9 cellular contexts compared by ENCODE assay signal in genomic region chr7:514651-515598, GRCh38. TPM values are rescaled to one million over a fixed set of nuclear protein-coding genes. Genes with fewer than 3 reads are reported as not detected.
DNase-seq lines count a peak whose midpoint lies in the region; ATAC-seq and TF ChIP-seq lines count a peak whose summit lies in the region.
"Had no signal": no experiment of that assay in that cellular context is flagged by ENCODE, and none has a peak within 500 bp of the region (broad histone marks: within the 10 kb centered on the region; RNA-seq: fewer than 3 reads in every experiment).

No MANE protein-coding gene starts in this region.

- 47 to 58% methylated on average over 10 to 25 of the region's 25 CpGs for WGBS in endodermal cell (ENCODE audit: insufficient coverage in 1 of 2, insufficient read length in 1 of 2), 2 experiments
- WGBS in neuronal stem cell (ENCODE audit: extremely low coverage in 2 of 2, insufficient read length in 2 of 2, insufficient replicate concordance in 1 of 2), 2 donors = no CpG with 5 or more reads among the region's 25 CpGs

- H2BK120ac ChIP-seq in neuronal stem cell (ENCODE audit: low read depth, low read length) = no peak overlapping the region

- peak overlapping the region; percentile 30 for H3K27ac Mint-ChIP-seq in endodermal cell
- H3K27ac Mint-ChIP-seq in naive thymus-derived CD4-positive, alpha-beta T cell = no peak overlapping the region

- no peak overlapping the region for H4K8ac ChIP-seq in neuronal stem cell (ENCODE audit: low read depth, low read length)

- peaks cover 11% of the 10 kb centered on the region for H3K4me1 Mint-ChIP-seq in endodermal cell
- H3K4me1 Mint-ChIP-seq in naive thymus-derived CD4-positive, alpha-beta T cell = peaks cover 0 to 17% (median 10%) of the 10 kb centered on the region in 7 donors

- H3K9me3 ChIP-seq in DND-41 (ENCODE audit: insufficient read depth, low read length, severe bottlenecking) (no peaks in the 10 kb centered on the region), endodermal cell (ENCODE audit: control insufficient read depth, low read length) (no peaks in the 10 kb centered on the region), neuronal stem cell (replicated peaks in 1 of 2; ENCODE audit: control insufficient read depth in 2 of 2, insufficient read depth in 1 of 2, low read depth in 1 of 2, low read length in 2 of 2) (no peaks in the 10 kb centered on the region), OCI-LY7 (ENCODE audit: low read length) (no peaks in the 10 kb centered on the region)
- no peaks in the 10 kb centered on the region for H3K9me3 ChIP-seq in naive thymus-derived CD4-positive, alpha-beta T cell (ENCODE audit: control insufficient read depth in 2 of 3, low read length in 3 of 3)

- H3K4me2 ChIP-seq in DND-41 (ENCODE audit: insufficient read depth, low read length) = peak overlapping the region; percentile 11; the same call in 1 of the 2 replicates
- H3K4me2 ChIP-seq in neuronal stem cell (ENCODE audit: insufficient read depth, low read length, poor library complexity, severe bottlenecking) = no peak overlapping the region
- no peak overlapping the region for H3K4me2 ChIP-seq in OCI-LY7 (ENCODE audit: low read length)

- TF ChIP-seq CTCF in DND-41 (IDR thresholded peaks at IDR 0.05; ENCODE audit: borderline replicate concordance, extremely low read depth, low read length, poor library complexity, severe bottlenecking) (no peak), endodermal cell (conservative IDR thresholded peaks at IDR 0.05) (no peak), GM10248 (IDR thresholded peaks at IDR 0.05; ENCODE audit: control extremely low read depth, extremely low read depth, low read depth, missing control alignments) (no peak), OCI-LY7 (conservative IDR thresholded peaks at IDR 0.05; ENCODE audit: low read length) (no peak)

- no peak for ATAC-seq in DND-41 (ENCODE audit: insufficient read depth, low read depth)
- ATAC-seq in naive thymus-derived CD4-positive, alpha-beta T cell = no peak

- no peak overlapping the region for H2BK12ac ChIP-seq in neuronal stem cell (ENCODE audit: low read length)

- no peak overlapping the region for H3K9ac ChIP-seq in DND-41 (ENCODE audit: low read depth, low read length)
- H3K9ac ChIP-seq in endodermal cell (ENCODE audit: extremely low read depth, low read length, poor library complexity, severe bottlenecking) = no peak overlapping the region
- H3K9ac ChIP-seq in neuronal stem cell (ENCODE audit: low read depth, low read length, poor library complexity) = no peak overlapping the region

- H3K27me3 ChIP-seq in DND-41 (ENCODE audit: insufficient read depth, low read length, poor library complexity) = peaks cover 3% of the 10 kb centered on the region
- peaks cover 54% of the 10 kb centered on the region for H3K27me3 ChIP-seq in endodermal cell (ENCODE audit: control insufficient read depth, insufficient read depth, low read length, poor library complexity, severe bottlenecking)
- H3K27me3 ChIP-seq in neuronal stem cell (ENCODE audit: control insufficient read depth in 3 of 3, insufficient read depth in 3 of 3, low read depth in 1 of 3, low read length in 3 of 3) = peaks cover 0 to 67% (median 28%) of the 10 kb centered on the region in 3 experiments
- H3K27me3 ChIP-seq in naive thymus-derived CD4-positive, alpha-beta T cell (ENCODE audit: control insufficient read depth in 2 of 2, insufficient read depth in 2 of 2, low read length in 2 of 2) = peaks cover 0 to 8% of the 10 kb centered on the region in 2 donors

- H2AK5ac ChIP-seq in neuronal stem cell (ENCODE audit: low read depth, low read length) = no peak overlapping the region

- H3K9me3 Mint-ChIP-seq in endodermal cell = no peaks in the 10 kb centered on the region
- H3K9me3 Mint-ChIP-seq in naive thymus-derived CD4-positive, alpha-beta T cell = no peaks in the 10 kb centered on the region

- H2BK15ac ChIP-seq in neuronal stem cell (ENCODE audit: low read length) = no peak overlapping the region

- H3K18ac ChIP-seq in neuronal stem cell (ENCODE audit: low read length) = peak overlapping the region; percentile 5

- no peak overlapping the region for H3K23ac ChIP-seq in neuronal stem cell (ENCODE audit: low read depth, low read length, poor library complexity)

- DNase-seq in DND-41 (peak; percentile 33), NCI-H69 (lab: John Stamatoyannopoulos, UW) (peak; percentile 65), endodermal cell (peak; percentile 85), neuronal stem cell (ENCODE audit: low spot score) (peak; percentile 24), NCI-H2029 (lab: John Stamatoyannopoulos, UW) (no peak), GM10248 (ENCODE audit: extremely low spot score) (no peak), OCI-LY7 (ENCODE audit: low spot score) (no peak)
- DNase-seq in naive thymus-derived CD4-positive, alpha-beta T cell = no peak
- DNase-seq: effector memory CD4-positive, alpha-beta T cell had no signal

- H3K4ac ChIP-seq in neuronal stem cell (ENCODE audit: low read length) = no peak overlapping the region

- H2AFZ ChIP-seq in DND-41 (ENCODE audit: low read depth, low read length) (no peak overlapping the region), neuronal stem cell (ENCODE audit: low read length) (no peak overlapping the region), OCI-LY7 (ENCODE audit: low read length) (no peak overlapping the region)

- intact Hi-C loops in OCI-LY7 (cut with micrococcal nuclease; ENCODE audit: unreplicated experiment) = no loop called here
- intact Hi-C loops in naive thymus-derived CD4-positive, alpha-beta T cell (cut with micrococcal nuclease) = loop anchor here (5.0 to 10.0 kb wide), 3 partner anchors 87 to 183 kb away; no protein-coding TSS in a partner anchor

- H3K4me3 ChIP-seq in DND-41 (ENCODE audit: low read depth in 1 of 2, low read length in 2 of 2) (no peak overlapping the region), endodermal cell (ENCODE audit: low read length) (no peak overlapping the region), neuronal stem cell (ENCODE audit: low read length in 2 of 2) (no peak overlapping the region), OCI-LY7 (ENCODE audit: low read depth, low read length, poor library complexity, severe bottlenecking) (no peak overlapping the region)
- H3K4me3 ChIP-seq in naive thymus-derived CD4-positive, alpha-beta T cell (ENCODE audit: low read length) = no peak overlapping the region

- no peaks in the 10 kb centered on the region for H3K9me2 ChIP-seq in OCI-LY7 (ENCODE audit: insufficient read depth, low read length)

- no peak overlapping the region for H3K27ac ChIP-seq in DND-41 (ENCODE audit: low read length)
- no peak overlapping the region for H3K27ac ChIP-seq in endodermal cell (ENCODE audit: low read depth, low read length)
- H3K27ac ChIP-seq in neuronal stem cell (replicated peaks; ENCODE audit: low read length) = no peak overlapping the region
- no peak overlapping the region for H3K27ac ChIP-seq in OCI-LY7 (ENCODE audit: low read depth, low read length, poor library complexity, severe bottlenecking)
- H3K27ac ChIP-seq in naive thymus-derived CD4-positive, alpha-beta T cell (ENCODE audit: low read depth, low read length) = no peak overlapping the region

- peaks cover 26% of the 10 kb centered on the region for H3K4me1 ChIP-seq in DND-41 (ENCODE audit: insufficient read depth, low read length)
- H3K4me1 ChIP-seq in endodermal cell (ENCODE audit: control insufficient read depth, insufficient read depth, low read length) = no peaks in the 10 kb centered on the region
- peaks cover 12 to 18% of the 10 kb centered on the region in 2 donors for H3K4me1 ChIP-seq in neuronal stem cell (ENCODE audit: control insufficient read depth in 2 of 2, insufficient read depth in 1 of 2, low read depth in 1 of 2, low read length in 2 of 2)
- no peaks in the 10 kb centered on the region for H3K4me1 ChIP-seq in OCI-LY7 (ENCODE audit: insufficient read depth, low read length, poor library complexity, severe bottlenecking)
- H3K4me1 ChIP-seq in naive thymus-derived CD4-positive, alpha-beta T cell (ENCODE audit: control insufficient read depth in 2 of 2, insufficient read depth in 2 of 2, low read length in 2 of 2) = peaks cover 0 to 12% of the 10 kb centered on the region in 2 donors

- H3K27me3 Mint-ChIP-seq in endodermal cell (ENCODE audit: insufficient read depth) = peaks cover 4% of the 10 kb centered on the region
- H3K27me3 Mint-ChIP-seq in naive thymus-derived CD4-positive, alpha-beta T cell = peaks cover 22 to 30% (median 25%) of the 10 kb centered on the region in 5 donors

- CTCF ChIA-PET in GM10248 (lab: Yijun Ruan, JAX) = interaction anchor here (0.7 to 1.0 kb wide), 2 partner anchors 63 to 182 kb away, joined by 3 read pairs; no protein-coding TSS in a partner anchor
- CTCF ChIA-PET in OCI-LY7 (lab: Charles Lee; ENCODE audit: unreplicated experiment) = no interaction called here
- CTCF ChIA-PET in naive thymus-derived CD4-positive, alpha-beta T cell (lab: Charles Lee) = no interaction called here

- POLR2A ChIA-PET in GM10248 (lab: Yijun Ruan, JAX) = no interaction called here
- POLR2A ChIA-PET in OCI-LY7 (lab: Charles Lee) = no interaction called here
- POLR2A ChIA-PET in naive thymus-derived CD4-positive, alpha-beta T cell (lab: Charles Lee) = no interaction called here

- no TSS peak for BruUV-seq in OCI-LY7 (replicated peaks; lab: Mats Ljungman, UMichigan)

- H3K36me3 ChIP-seq in DND-41 (ENCODE audit: insufficient read depth, low read length) = peaks cover 44% of the 10 kb centered on the region
- no peaks in the 10 kb centered on the region for H3K36me3 ChIP-seq in endodermal cell (ENCODE audit: control insufficient read depth, insufficient read depth, low read length)
- H3K36me3 ChIP-seq in neuronal stem cell (replicated peaks in 1 of 2; ENCODE audit: control insufficient read depth in 2 of 2, insufficient read depth in 2 of 2, low read length in 2 of 2) = no peaks in the 10 kb centered on the region
- no peaks in the 10 kb centered on the region for H3K36me3 ChIP-seq in OCI-LY7 (ENCODE audit: insufficient read depth, low read length)
- H3K36me3 ChIP-seq in naive thymus-derived CD4-positive, alpha-beta T cell (ENCODE audit: control insufficient read depth in 2 of 3, insufficient read depth in 3 of 3, low read length in 3 of 3) = no peaks in the 10 kb centered on the region

- no peak overlapping the region for H2BK5ac ChIP-seq in neuronal stem cell (ENCODE audit: low read length)

- peak overlapping the region; percentile 80 for H3K4me3 Mint-ChIP-seq in endodermal cell
- H3K4me3 Mint-ChIP-seq in naive thymus-derived CD4-positive, alpha-beta T cell = peak overlapping the region in 3 of 10 donors; percentile 15 to 35 (median 21)

- H4K91ac ChIP-seq in neuronal stem cell (ENCODE audit: low read depth, low read length, poor library complexity) = no peak overlapping the region

- H4K20me1 ChIP-seq in DND-41 (ENCODE audit: insufficient read depth, low read length) = peaks cover 57% of the 10 kb centered on the region
- no peaks in the 10 kb centered on the region for H4K20me1 ChIP-seq in OCI-LY7 (ENCODE audit: insufficient read depth, low read length)

- no peak overlapping the region for H3K14ac ChIP-seq in neuronal stem cell (ENCODE audit: low read length)

- no peaks in the 10 kb centered on the region for H3K36me3 Mint-ChIP-seq in endodermal cell (ENCODE audit: low read depth)
- no peaks in the 10 kb centered on the region for H3K36me3 Mint-ChIP-seq in naive thymus-derived CD4-positive, alpha-beta T cell

- H3K79me1 ChIP-seq in neuronal stem cell (ENCODE audit: low read depth, low read length) = no peaks in the 10 kb centered on the region

- H3K79me2 ChIP-seq in DND-41 (ENCODE audit: insufficient read depth, low read length) (peaks cover 74% of the 10 kb centered on the region), OCI-LY7 (ENCODE audit: insufficient read depth, low read depth, low read length) (no peaks in the 10 kb centered on the region)

RNA-seq across cellular contexts. Expression of gene PDGFA, which starts 4.7 kb away (rescaled TPM):
- total RNA-seq in endodermal cell (10 to 100 TPM; 11.9 to 24.1 TPM), OCI-LY7 (2022) (not detected in 2 replicates)
- 7.7 TPM for polyA plus RNA-seq in endodermal cell (2013, experiment 1 of 2)
- 5.3 TPM for polyA plus RNA-seq in endodermal cell (2013, experiment 2 of 2)
- 6.2 TPM for polyA plus RNA-seq in neuronal stem cell (2013, experiment 1 of 2)
- polyA plus RNA-seq in neuronal stem cell (2013, experiment 2 of 2) = 5.7 TPM
- not detected in 2 replicates for total RNA-seq in OCI-LY7 (2014; rRNA removed; shearing (Covaris generic))
- 1 to 10 TPM in 2 of 5 experiments, under 1 TPM in 2, not detected in 1; 0.16 to 2.6 (median 1.1) TPM for total RNA-seq in naive thymus-derived CD4-positive, alpha-beta T cell
- polyA plus RNA-seq in naive thymus-derived CD4-positive, alpha-beta T cell = not detected

Comparison
In these comparisons a context has a peak if more than half of its experiments do, and no peak if none do; other contexts are left out.
1. DNase-seq: peak in DND-41 (single experiment), NCI-H69 (single experiment), endodermal cell (single experiment) and neuronal stem cell (single experiment); none in NCI-H2029 (single experiment), GM10248 (single experiment), OCI-LY7 (single experiment) and naive thymus-derived CD4-positive, alpha-beta T cell (0 of 9).